Comparison of ENCODE assay signal across 8 cellular contexts in genomic region chr5:111072949-111073682, GRCh38. TPM values are rescaled to one million over a fixed set of nuclear protein-coding genes. Genes with fewer than 3 reads are reported as not detected.
DNase-seq lines count a peak whose midpoint lies in the region; ATAC-seq and TF ChIP-seq lines count a peak whose summit lies in the region.

No MANE protein-coding gene starts in this region.

- no peaks in the 10 kb centered on the region for H3K79me2 ChIP-seq in parathyroid adenoma

- DNase-seq in NCI-H146 (lab: John Stamatoyannopoulos, UW) (peak; percentile 32), NCI-H146 treated with DMSO at 0.1 percent for 48 hours (lab: John Stamatoyannopoulos, UW; ENCODE audit: unreplicated experiment) (no peak), OCI-M1 (lab: John Stamatoyannopoulos, UW) (peak; percentile 79), Right ventricle myocardium inferior (ENCODE audit: missing footprints) (peak; percentile 82), uterus (peak; percentile 20)
- DNase-seq in activated effector memory CD4-positive, alpha-beta T cell treated with Interleukin-2 at 50 U/mL for 16 hours = peak; percentile 8

- H3K36me3 ChIP-seq in parathyroid adenoma (ENCODE audit: control insufficient read depth, insufficient read depth, low read length) (no peaks in the 10 kb centered on the region), uterus (no peaks in the 10 kb centered on the region)

- H3K4me3 ChIP-seq in parathyroid adenoma (ENCODE audit: low read depth, low read length) = peak overlapping the region; percentile 68
- peak overlapping the region; percentile 26 to 34 for H3K4me3 ChIP-seq in uterus

- H3K4me1 ChIP-seq in parathyroid adenoma (no peaks in the 10 kb centered on the region), uterus (no peaks in the 10 kb centered on the region)

- peak overlapping the region; percentile 97 for H2AFZ ChIP-seq in parathyroid adenoma

- H3K27me3 ChIP-seq in parathyroid adenoma (ENCODE audit: control insufficient read depth, insufficient read depth, low read length) = no peaks in the 10 kb centered on the region
- H3K27me3 ChIP-seq in uterus = peaks cover 0 to 10% of the 10 kb centered on the region in 2 donors

- H3K27ac ChIP-seq in parathyroid adenoma = peak overlapping the region; percentile 61
- no peak overlapping the region for H3K27ac ChIP-seq in uterus

- ATAC-seq in HG03159 (IDR thresholded peaks at IDR 0.05; ENCODE audit: unreplicated experiment) = peak; percentile 73
- ATAC-seq in Right ventricle myocardium inferior = peak; percentile 93

- no peak for TF ChIP-seq CTCF in parathyroid adenoma (IDR thresholded peaks at IDR 0.05)
- TF ChIP-seq CTCF in uterus (IDR thresholded peaks at IDR 0.05) = no peak

- H3K9me3 ChIP-seq in parathyroid adenoma (ENCODE audit: control insufficient read depth, low read length) (no peaks in the 10 kb centered on the region), uterus (no peaks in the 10 kb centered on the region)

- intact Hi-C loops in Right ventricle myocardium inferior (cut with DNase I) (loop anchor here (10.0 kb wide), 1 partner anchor 158 kb away; no protein-coding TSS in a partner anchor), uterus (cut with DNase I; ENCODE audit: low total_unique reads) (no loop called here)

- H3K9ac ChIP-seq in parathyroid adenoma = peak overlapping the region; percentile 1

- no peak for TF ChIP-seq POLR2A in uterus (IDR thresholded peaks at IDR 0.05)

- H3K4me2 ChIP-seq in parathyroid adenoma (ENCODE audit: low read length) = peak overlapping the region; percentile 92

RNA-seq across cellular contexts. Expression of gene TSLP, which starts 1.6 kb away (rescaled TPM):
- 6.0 TPM for total RNA-seq in Right ventricle myocardium inferior
- 1 to 10 TPM in 2 of 4 donors, under 1 TPM in 1, not detected in 1; 0.76 to 1.7 (median 1.2) TPM for total RNA-seq in uterus

RNA-seq across cellular contexts. Expression of gene WDR36, which starts 19.0 kb away (rescaled TPM):
- total RNA-seq in Right ventricle myocardium inferior (14.6 TPM), uterus (10 to 100 TPM; 20.0 to 97.1 (median 29.4) TPM)
